ENCODE assay signal across 1 cellular context in genomic region chr15:71562251-71562650, GRCh38.
TF ChIP-seq lines count a peak whose summit lies in the region.

No MANE protein-coding gene starts in this region.

TF ChIP-seq in SK-N-SH, 30 proteins besides CTCF, POLR2A, EP300 and RAD21 (continued from another document):
- TF ChIP-seq TEAD4 (IDR thresholded peaks at IDR 0.05; ENCODE audit: borderline replicate concordance, insufficient read depth) (no peak), ELF1 (IDR thresholded peaks at IDR 0.05) (no peak)
